ENCODE assay signal across 26 cellular contexts in genomic region chr9:87149794-87150193, GRCh38.
DNase-seq lines count a peak whose midpoint lies in the region; ATAC-seq and TF ChIP-seq lines count a peak whose summit lies in the region.
"Had no signal": no experiment of that assay in that cellular context is flagged by ENCODE, and none has a peak within 500 bp of the region (broad histone marks: within the 10 kb centered on the region; RNA-seq: fewer than 3 reads in every experiment).

No MANE protein-coding gene starts in this region.

- H3K9ac ChIP-seq in GM23248 (no peak overlapping the region), neuronal stem cell (ENCODE audit: low read depth, low read length, poor library complexity) (no peak overlapping the region)

- H3K36me3 ChIP-seq in GM23248 (ENCODE audit: low read depth): no peaks in the 10 kb centered on the region
- H3K36me3 ChIP-seq in brain microvascular endothelial cell (replicated peaks): no peaks in the 10 kb centered on the region
- no peaks in the 10 kb centered on the region for H3K36me3 ChIP-seq in neuronal stem cell (replicated peaks in 1 of 2; ENCODE audit: control insufficient read depth in 2 of 2, insufficient read depth in 2 of 2, low read length in 2 of 2)
- no peaks in the 10 kb centered on the region for H3K36me3 ChIP-seq in aorta (ENCODE audit: control insufficient read depth in 1 of 2, insufficient read depth in 2 of 2, low read length in 1 of 2)
- H3K36me3 ChIP-seq: adrenal gland, esophagus muscularis mucosa, suprapubic skin, vagina had no signal

- no peak overlapping the region for H3K4ac ChIP-seq in neuronal stem cell (ENCODE audit: low read length)

- H2BK120ac ChIP-seq in neuronal stem cell (ENCODE audit: low read depth, low read length): peak overlapping the region; percentile 36

- no peak overlapping the region for H3K18ac ChIP-seq in neuronal stem cell (ENCODE audit: low read length)

- H3K9me3 ChIP-seq in GM23248 (ENCODE audit: low read depth) (no peaks in the 10 kb centered on the region), neuronal stem cell (replicated peaks in 1 of 2; ENCODE audit: control insufficient read depth in 2 of 2, insufficient read depth in 1 of 2, low read depth in 1 of 2, low read length in 2 of 2) (peaks cover 0 to 3% of the 10 kb centered on the region in 2 donors), aorta (ENCODE audit: control insufficient read depth, low read length) (no peaks in the 10 kb centered on the region), right cardiac atrium (ENCODE audit: control insufficient read depth, low read length) (no peaks in the 10 kb centered on the region)
- H3K9me3 ChIP-seq: adrenal gland, esophagus muscularis mucosa, suprapubic skin, vagina had no signal

- no peak overlapping the region for H2AK5ac ChIP-seq in neuronal stem cell (ENCODE audit: low read depth, low read length)

- H3K4me3 ChIP-seq in GM23248 (no peak overlapping the region), brain microvascular endothelial cell (ENCODE audit: low read depth, low read length) (no peak overlapping the region), neuronal stem cell (ENCODE audit: low read length in 2 of 2) (no peak overlapping the region), aorta (ENCODE audit: low read length in 2 of 2) (no peak overlapping the region), right cardiac atrium (ENCODE audit: low read length) (no peak overlapping the region)
- H3K4me3 ChIP-seq: adrenal gland, GM23338, smooth muscle cell, suprapubic skin, vagina had no signal

- no peaks in the 10 kb centered on the region for H4K20me1 ChIP-seq in GM23248 (ENCODE audit: insufficient read depth)

- H2BK12ac ChIP-seq in neuronal stem cell (ENCODE audit: low read length): no peak overlapping the region

- DNase-seq in GM23248 (peak; percentile 31), brain microvascular endothelial cell (peak; percentile 6), neuronal stem cell (ENCODE audit: low spot score) (no peak), aorta (no peak), right cardiac atrium (no peak), NCI-H1694 (lab: John Stamatoyannopoulos, UW) (no peak), kidney glomerular epithelial cell (lab: John Stamatoyannopoulos, UW) (no peak)
- DNase-seq: activated CD4-positive, alpha-beta memory T cell treated with anti-CD3 and anti-CD28 coated beads for 36 hours; activated CD4-positive, CD25-positive, alpha-beta regulatory T cell; activated gamma-delta T cell treated with Interleukin-2 at 50 U/mL for 16 hours; adrenal gland; CD8-positive, alpha-beta T cell; cortex of kidney; DMS153; GF-D8; KG1; NCI-H524 treated with DMSO at 0.1 percent for 48 hours; NK-92 treated with Interleukin-12 subunit alpha and Interleukin-12 subunit beta, amount 100 ng/mL, for 24 hours; SIG-M5; stimulated activated CD4-positive, alpha-beta T cell treated with anti-CD3 and anti-CD28 coated beads, Interleukin-2, amount 100 ng/mL, for 24 hours; T-cell had no signal

- H3K79me2 ChIP-seq in GM23248 (ENCODE audit: insufficient read depth): no peaks in the 10 kb centered on the region

- H3K23ac ChIP-seq in neuronal stem cell (ENCODE audit: low read depth, low read length, poor library complexity): no peak overlapping the region

- no peak for TF ChIP-seq CTCF in brain microvascular endothelial cell (IDR thresholded peaks at IDR 0.05; ENCODE audit: low read depth, low read length, missing control alignments)

- in situ Hi-C loops in GM23248 (cut with MboI) (no loop called here), brain microvascular endothelial cell (cut with HindIII; ENCODE audit: low pct_ligation_motif_present, low sequenced_read_pairs) (no loop called here)

- no peak overlapping the region for H2AFZ ChIP-seq in GM23248
- no peak overlapping the region for H2AFZ ChIP-seq in neuronal stem cell (ENCODE audit: low read length)

- H3F3A ChIP-seq in GM23248 (ENCODE audit: insufficient read depth): peaks cover 5% of the 10 kb centered on the region

- intact Hi-C loops in aorta (cut with DNase I) (loop anchor here (5.0 to 10.0 kb wide), 4 partner anchors 37 to 205 kb away; partner anchors contain the start of gene GAS1 (in 1 of the 2)), right cardiac atrium (cut with DNase I) (loop anchor here in 1 of 4 donors (10.0 kb wide), 1 partner anchor 65 kb away; no protein-coding TSS in a partner anchor)

- H3K27me3 ChIP-seq in GM23248 (replicated peaks; ENCODE audit: insufficient read depth): no peaks in the 10 kb centered on the region
- H3K27me3 ChIP-seq in brain microvascular endothelial cell (replicated peaks): no peaks in the 10 kb centered on the region
- peaks cover 0 to 2% (median 0%) of the 10 kb centered on the region in 3 experiments for H3K27me3 ChIP-seq in neuronal stem cell (ENCODE audit: control insufficient read depth in 3 of 3, insufficient read depth in 3 of 3, low read depth in 1 of 3, low read length in 3 of 3)
- no peaks in the 10 kb centered on the region for H3K27me3 ChIP-seq in aorta (ENCODE audit: control insufficient read depth in 1 of 2, insufficient read depth in 2 of 2, low read length in 1 of 2)
- H3K27me3 ChIP-seq in right cardiac atrium (ENCODE audit: control insufficient read depth, insufficient read depth): no peaks in the 10 kb centered on the region
- H3K27me3 ChIP-seq: adrenal gland, esophagus muscularis mucosa, suprapubic skin, vagina had no signal

- 60 to 64% methylated on average over 3 of the region's 3 CpGs for WGBS in GM23248 (ENCODE audit: low coverage in 1 of 2, low lambda C conversion rate in 2 of 2, missing lambda C conversion rate in 2 of 2), 2 experiments
- WGBS in neuronal stem cell (ENCODE audit: extremely low coverage in 2 of 2, insufficient read length in 2 of 2, insufficient replicate concordance in 1 of 2), 2 donors: no CpG with 5 or more reads among the region's 3 CpGs
- WGBS in aorta, 2 donors: 87 to 94% methylated on average over 3 of the region's 3 CpGs
- WGBS in right cardiac atrium: 96% methylated on average over 3 of the region's 3 CpGs

- H3K27ac ChIP-seq in GM23248 (no peak overlapping the region), brain microvascular endothelial cell (no peak overlapping the region), neuronal stem cell (replicated peaks; ENCODE audit: low read length) (no peak overlapping the region), aorta (ENCODE audit: low read depth in 1 of 2, low read length in 2 of 2) (peak overlapping the region; percentile 98 to 99), right cardiac atrium (ENCODE audit: low read length) (no peak overlapping the region)

- H3K4me1 ChIP-seq in GM23248 (ENCODE audit: insufficient read depth): peaks cover 5% of the 10 kb centered on the region; the same call in 1 of the 2 replicates
- peaks cover 0 to 2% of the 10 kb centered on the region in 2 donors for H3K4me1 ChIP-seq in neuronal stem cell (ENCODE audit: control insufficient read depth in 2 of 2, insufficient read depth in 1 of 2, low read depth in 1 of 2, low read length in 2 of 2)
- H3K4me1 ChIP-seq in aorta (ENCODE audit: control insufficient read depth in 1 of 2, insufficient read depth in 2 of 2, low read length in 2 of 2): peaks cover 0 to 3% of the 10 kb centered on the region in 2 donors
- H3K4me1 ChIP-seq in right cardiac atrium (ENCODE audit: control insufficient read depth, insufficient read depth, low read length): peaks cover 3% of the 10 kb centered on the region

- no peak overlapping the region for H2BK5ac ChIP-seq in neuronal stem cell (ENCODE audit: low read length)

- H3K9me2 ChIP-seq in GM23248 (ENCODE audit: insufficient read depth): no peaks in the 10 kb centered on the region

- no peaks in the 10 kb centered on the region for H3K79me1 ChIP-seq in neuronal stem cell (ENCODE audit: low read depth, low read length)

- H3K4me2 ChIP-seq in GM23248 (ENCODE audit: unreplicated experiment): no peak overlapping the region
- no peak overlapping the region for H3K4me2 ChIP-seq in neuronal stem cell (ENCODE audit: insufficient read depth, low read length, poor library complexity, severe bottlenecking)
- H3K4me2 ChIP-seq: GM23338 had no signal

- H2BK15ac ChIP-seq in neuronal stem cell (ENCODE audit: low read length): no peak overlapping the region

- H3K14ac ChIP-seq in neuronal stem cell (ENCODE audit: low read length): no peak overlapping the region

- H4K8ac ChIP-seq in neuronal stem cell (ENCODE audit: low read depth, low read length): no peak overlapping the region

- no peak overlapping the region for H4K91ac ChIP-seq in neuronal stem cell (ENCODE audit: low read depth, low read length, poor library complexity)

- no peak for ATAC-seq in aorta (ENCODE audit: low FRiP score)
- no peak for ATAC-seq in right cardiac atrium
- ATAC-seq: CD8-positive, alpha-beta T cell; T-cell had no signal

Comparison
In these comparisons a context has a peak if more than half of its experiments do, and no peak if none do; other contexts are left out.
1. DNase-seq: peak in GM23248 (single experiment) and brain microvascular endothelial cell (single experiment); none in neuronal stem cell (single experiment), aorta (0 of 2), right cardiac atrium (0 of 3), NCI-H1694 (single experiment) and kidney glomerular epithelial cell (single experiment).
2. H3K27ac ChIP-seq: peak in aorta (2 of 2); none in GM23248 (single experiment), brain microvascular endothelial cell (single experiment), neuronal stem cell (single experiment) and right cardiac atrium (single experiment).